Comparison of ENCODE assay signal across 22 cellular contexts in the genomic region with DNA sequence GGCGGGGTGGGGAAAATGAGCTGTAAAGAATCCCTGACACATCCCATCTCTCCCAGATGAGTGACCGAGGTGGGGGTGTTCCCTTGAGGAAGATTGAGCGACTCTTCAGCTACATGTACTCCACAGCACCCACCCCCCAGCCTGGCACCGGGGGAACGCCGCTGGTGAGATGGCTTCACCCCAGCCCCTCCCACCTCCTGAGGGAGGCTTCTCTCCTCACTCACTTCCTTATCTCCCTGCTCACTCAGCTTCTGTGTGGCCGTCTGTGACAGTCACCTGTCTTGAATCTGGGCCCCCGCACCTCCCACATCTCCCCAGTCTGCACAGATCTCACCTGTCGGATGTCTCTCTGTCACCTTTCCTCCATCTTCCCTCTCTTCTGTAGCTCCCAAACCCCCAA. TPM values are rescaled to one million over a fixed set of nuclear protein-coding genes. Genes with fewer than 3 reads are reported as not detected.
DNase-seq lines count a peak whose midpoint lies in the region; ATAC-seq, FAIRE-seq and TF ChIP-seq lines count a peak whose summit lies in the region.
"Had no signal": no experiment of that assay in that cellular context is flagged by ENCODE, and none has a peak within 500 bp of the region (broad histone marks: within the 10 kb centered on the region; RNA-seq: fewer than 3 reads in every experiment).

No MANE protein-coding gene starts in this region.

- ATAC-seq in activated CD8-positive, alpha-beta T cell treated with anti-CD3 and anti-CD28 coated beads for 36 hours, result no peak
- no peak for ATAC-seq in activated CD8-positive, alpha-beta T cell treated with anti-CD3 and anti-CD28 coated beads, Interleukin-2, amount 10 ng/mL, durations not matched to agents 7 days and 5 days
- ATAC-seq in HG02763 (IDR thresholded peaks at IDR 0.05; ENCODE audit: unreplicated experiment), result no peak
- ATAC-seq: CD8-positive, alpha-beta T cell; left lung had no signal

- FAIRE-seq in urothelium cell line (lab: Jason Lieb, UNC), result no peak
- FAIRE-seq: RCC 7860 had no signal

- H3K27ac Mint-ChIP-seq in activated CD8-positive, alpha-beta T cell treated with anti-CD3 and anti-CD28 coated beads for 36 hours, result peak overlapping the region; percentile 45
- H3K27ac Mint-ChIP-seq in activated CD8-positive, alpha-beta T cell treated with anti-CD3 and anti-CD28 coated beads, Interleukin-2, amount 10 ng/mL, durations not matched to agents 7 days and 5 days, result no peak overlapping the region
- H3K27ac Mint-ChIP-seq in activated T-helper 1 cell treated with anti-CD3 and anti-CD28 coated beads, Interleukin-12 subunit alpha, Interleukin-12 subunit beta, Interleukin-2, Interleukin-4 antibody, amounts not matched to agents 30 ng/mL and 10 ng/mL and 1 ng/mL, durations not matched to agents 14 hours and 24 hours and 36 hours, result peak overlapping the region; percentile 29
- H3K27ac Mint-ChIP-seq in nephron progenitor cell, result peak overlapping the region; percentile 34
- H3K27ac Mint-ChIP-seq: CD8-positive, alpha-beta T cell had no signal

- no peaks in the 10 kb centered on the region for H3K4me1 Mint-ChIP-seq in activated CD8-positive, alpha-beta T cell treated with anti-CD3 and anti-CD28 coated beads for 36 hours (ENCODE audit: low read depth)
- no peaks in the 10 kb centered on the region for H3K4me1 Mint-ChIP-seq in activated CD8-positive, alpha-beta T cell treated with anti-CD3 and anti-CD28 coated beads, Interleukin-2, amount 10 ng/mL, durations not matched to agents 7 days and 5 days (ENCODE audit: low read depth)
- no peaks in the 10 kb centered on the region for H3K4me1 Mint-ChIP-seq in activated T-helper 1 cell treated with anti-CD3 and anti-CD28 coated beads, Interleukin-12 subunit alpha, Interleukin-12 subunit beta, Interleukin-2, Interleukin-4 antibody, amounts not matched to agents 30 ng/mL and 10 ng/mL and 1 ng/mL, durations not matched to agents 14 hours and 24 hours and 36 hours (ENCODE audit: low read depth)
- H3K4me1 Mint-ChIP-seq in nephron progenitor cell, result peaks cover 76% of the 10 kb centered on the region

- H3K27me3 Mint-ChIP-seq in activated CD8-positive, alpha-beta T cell treated with anti-CD3 and anti-CD28 coated beads for 36 hours, result no peaks in the 10 kb centered on the region
- no peaks in the 10 kb centered on the region for H3K27me3 Mint-ChIP-seq in activated CD8-positive, alpha-beta T cell treated with anti-CD3 and anti-CD28 coated beads, Interleukin-2, amount 10 ng/mL, durations not matched to agents 7 days and 5 days (ENCODE audit: low read depth)
- H3K27me3 Mint-ChIP-seq in activated T-helper 1 cell treated with anti-CD3 and anti-CD28 coated beads, Interleukin-12 subunit alpha, Interleukin-12 subunit beta, Interleukin-2, Interleukin-4 antibody, amounts not matched to agents 30 ng/mL and 10 ng/mL and 1 ng/mL, durations not matched to agents 14 hours and 24 hours and 36 hours (ENCODE audit: insufficient read depth), result peaks cover 1% of the 10 kb centered on the region
- peaks cover 5% of the 10 kb centered on the region for H3K27me3 Mint-ChIP-seq in nephron progenitor cell (ENCODE audit: low read depth, poor library complexity)

- H3K9me3 Mint-ChIP-seq in activated CD8-positive, alpha-beta T cell treated with anti-CD3 and anti-CD28 coated beads for 36 hours, result no peaks in the 10 kb centered on the region
- no peaks in the 10 kb centered on the region for H3K9me3 Mint-ChIP-seq in activated CD8-positive, alpha-beta T cell treated with anti-CD3 and anti-CD28 coated beads, Interleukin-2, amount 10 ng/mL, durations not matched to agents 7 days and 5 days (ENCODE audit: insufficient read depth)
- no peaks in the 10 kb centered on the region for H3K9me3 Mint-ChIP-seq in activated T-helper 1 cell treated with anti-CD3 and anti-CD28 coated beads, Interleukin-12 subunit alpha, Interleukin-12 subunit beta, Interleukin-2, Interleukin-4 antibody, amounts not matched to agents 30 ng/mL and 10 ng/mL and 1 ng/mL, durations not matched to agents 14 hours and 24 hours and 36 hours
- H3K9me3 Mint-ChIP-seq in nephron progenitor cell, result no peaks in the 10 kb centered on the region
- H3K9me3 Mint-ChIP-seq: CD8-positive, alpha-beta T cell; neural crest cell had no signal

- CTCF ChIA-PET in activated CD8-positive, alpha-beta T cell treated with anti-CD3 and anti-CD28 coated beads for 36 hours (lab: Charles Lee), result interaction anchor here (1.0 to 4.8 kb wide), 5 partner anchors 14 to 110 kb away, joined by 3 to 23 read pairs (median 4); no protein-coding TSS in a partner anchor
- CTCF ChIA-PET in activated CD8-positive, alpha-beta T cell treated with anti-CD3 and anti-CD28 coated beads, Interleukin-2, amount 10 ng/mL, durations not matched to agents 7 days and 5 days (lab: Charles Lee), result interaction anchor here (0.9 to 2.9 kb wide), 4 partner anchors 14 to 92 kb away, joined by 3 to 26 read pairs (median 4); partner anchors contain the start of gene PDK2

- H3K4me3 Mint-ChIP-seq in activated CD8-positive, alpha-beta T cell treated with anti-CD3 and anti-CD28 coated beads for 36 hours, result no peak overlapping the region
- H3K4me3 Mint-ChIP-seq in activated CD8-positive, alpha-beta T cell treated with anti-CD3 and anti-CD28 coated beads, Interleukin-2, amount 10 ng/mL, durations not matched to agents 7 days and 5 days, result no peak overlapping the region
- H3K4me3 Mint-ChIP-seq in activated T-helper 1 cell treated with anti-CD3 and anti-CD28 coated beads, Interleukin-12 subunit alpha, Interleukin-12 subunit beta, Interleukin-2, Interleukin-4 antibody, amounts not matched to agents 30 ng/mL and 10 ng/mL and 1 ng/mL, durations not matched to agents 14 hours and 24 hours and 36 hours, result no peak overlapping the region
- no peak overlapping the region for H3K4me3 Mint-ChIP-seq in nephron progenitor cell
- H3K4me3 Mint-ChIP-seq: CD8-positive, alpha-beta T cell; neural crest cell had no signal

- POLR2A ChIA-PET in activated CD8-positive, alpha-beta T cell treated with anti-CD3 and anti-CD28 coated beads for 36 hours (lab: Charles Lee), result no interaction called here
- POLR2A ChIA-PET in activated CD8-positive, alpha-beta T cell treated with anti-CD3 and anti-CD28 coated beads, Interleukin-2, amount 10 ng/mL, durations not matched to agents 7 days and 5 days (lab: Charles Lee), result no interaction called here

- intact Hi-C loops in activated CD8-positive, alpha-beta T cell treated with anti-CD3 and anti-CD28 coated beads for 36 hours (cut with micrococcal nuclease), result no loop called here
- intact Hi-C loops in activated T-helper 1 cell treated with anti-CD3 and anti-CD28 coated beads, Interleukin-12 subunit alpha, Interleukin-12 subunit beta, Interleukin-2, Interleukin-4 antibody, amounts not matched to agents 30 ng/mL and 10 ng/mL and 1 ng/mL, durations not matched to agents 14 hours and 24 hours and 36 hours (cut with micrococcal nuclease), result no loop called here

- no peak for DNase-seq in activated CD8-positive, alpha-beta T cell treated with anti-CD3 and anti-CD28 coated beads for 36 hours
- no peak for DNase-seq in activated CD8-positive, alpha-beta T cell treated with anti-CD3 and anti-CD28 coated beads, Interleukin-2, amount 10 ng/mL, durations not matched to agents 7 days and 5 days
- no peak for DNase-seq in activated T-helper 1 cell treated with anti-CD3 and anti-CD28 coated beads, Interleukin-12 subunit alpha, Interleukin-12 subunit beta, Interleukin-2, Interleukin-4 antibody, amounts not matched to agents 30 ng/mL and 10 ng/mL and 1 ng/mL, durations not matched to agents 14 hours and 24 hours and 36 hours (ENCODE audit: low spot score)
- DNase-seq in nephron progenitor cell, result no peak
- DNase-seq in urothelium cell line (ENCODE audit: low spot score), result no peak
- DNase-seq: CD8-positive, alpha-beta T cell; DMS153; effector memory CD4-positive, alpha-beta T cell; esophagus squamous epithelium; GDM1; left lung; NCI-H1105 treated with DMSO at 0.1 percent for 48 hours; NCI-H2081 treated with DMSO at 0.1 percent for 48 hours; NCI-H510A; NK-92 treated with Interleukin-12 subunit alpha and Interleukin-12 subunit beta, amount 100 ng/mL, for 24 hours; SK-N-SH; WERI-Rb-1 had no signal

- no peaks in the 10 kb centered on the region for H3K36me3 Mint-ChIP-seq in activated CD8-positive, alpha-beta T cell treated with anti-CD3 and anti-CD28 coated beads for 36 hours (ENCODE audit: low read depth)
- no peaks in the 10 kb centered on the region for H3K36me3 Mint-ChIP-seq in activated CD8-positive, alpha-beta T cell treated with anti-CD3 and anti-CD28 coated beads, Interleukin-2, amount 10 ng/mL, durations not matched to agents 7 days and 5 days (ENCODE audit: low read depth)
- peaks cover 4% of the 10 kb centered on the region for H3K36me3 Mint-ChIP-seq in activated T-helper 1 cell treated with anti-CD3 and anti-CD28 coated beads, Interleukin-12 subunit alpha, Interleukin-12 subunit beta, Interleukin-2, Interleukin-4 antibody, amounts not matched to agents 30 ng/mL and 10 ng/mL and 1 ng/mL, durations not matched to agents 14 hours and 24 hours and 36 hours (ENCODE audit: low read depth)
- peaks cover 11% of the 10 kb centered on the region for H3K36me3 Mint-ChIP-seq in nephron progenitor cell (ENCODE audit: low read depth)

- no peak for TF ChIP-seq CTCF in activated CD8-positive, alpha-beta T cell treated with anti-CD3 and anti-CD28 coated beads for 36 hours (IDR thresholded peaks at IDR 0.05)
- TF ChIP-seq CTCF in nephron progenitor cell (IDR thresholded peaks at IDR 0.05), result no peak

RNA-seq across cellular contexts. Expression of gene PDK2, which starts 13.4 kb away (rescaled TPM):
- total RNA-seq in activated CD8-positive, alpha-beta T cell treated with anti-CD3 and anti-CD28 coated beads for 36 hours, result 1 to 10 TPM; 6.0 to 7.7 TPM
- 10 to 100 TPM; 18.1 to 21.2 TPM for total RNA-seq in activated CD8-positive, alpha-beta T cell treated with anti-CD3 and anti-CD28 coated beads, Interleukin-2, amount 10 ng/mL, durations not matched to agents 7 days and 5 days
- 13.7 and 16.9 TPM in 2 replicates for total RNA-seq in activated T-helper 1 cell treated with anti-CD3 and anti-CD28 coated beads, Interleukin-12 subunit alpha, Interleukin-12 subunit beta, Interleukin-2, Interleukin-4 antibody, amounts not matched to agents 30 ng/mL and 10 ng/mL and 1 ng/mL, durations not matched to agents 14 hours and 24 hours and 36 hours

RNA-seq across cellular contexts. Expression of gene SAMD14, which starts 21.4 kb away (rescaled TPM):
- 1 to 10 TPM in 1 of 2 experiments, under 1 TPM in 1; 0.47 to 1.3 TPM for total RNA-seq in activated CD8-positive, alpha-beta T cell treated with anti-CD3 and anti-CD28 coated beads for 36 hours
- under 1 TPM; 0.50 to 0.55 TPM for total RNA-seq in activated CD8-positive, alpha-beta T cell treated with anti-CD3 and anti-CD28 coated beads, Interleukin-2, amount 10 ng/mL, durations not matched to agents 7 days and 5 days
- 1.6 and 3.6 TPM in 2 replicates for total RNA-seq in activated T-helper 1 cell treated with anti-CD3 and anti-CD28 coated beads, Interleukin-12 subunit alpha, Interleukin-12 subunit beta, Interleukin-2, Interleukin-4 antibody, amounts not matched to agents 30 ng/mL and 10 ng/mL and 1 ng/mL, durations not matched to agents 14 hours and 24 hours and 36 hours

RNA-seq across cellular contexts. Expression of gene PPP1R9B, which starts 41.9 kb away (rescaled TPM):
- 10 to 100 TPM; 52.4 to 56.4 TPM for total RNA-seq in activated CD8-positive, alpha-beta T cell treated with anti-CD3 and anti-CD28 coated beads for 36 hours
- total RNA-seq in activated CD8-positive, alpha-beta T cell treated with anti-CD3 and anti-CD28 coated beads, Interleukin-2, amount 10 ng/mL, durations not matched to agents 7 days and 5 days, result 100 to 1,000 TPM; 113 to 115 TPM
- total RNA-seq in activated T-helper 1 cell treated with anti-CD3 and anti-CD28 coated beads, Interleukin-12 subunit alpha, Interleukin-12 subunit beta, Interleukin-2, Interleukin-4 antibody, amounts not matched to agents 30 ng/mL and 10 ng/mL and 1 ng/mL, durations not matched to agents 14 hours and 24 hours and 36 hours, result 97.1 and 101 TPM in 2 replicates

RNA-seq across cellular contexts. Expression of gene ITGA3, which starts 52.6 kb away (rescaled TPM):
- 1 to 10 TPM; 4.2 to 7.2 TPM for total RNA-seq in activated CD8-positive, alpha-beta T cell treated with anti-CD3 and anti-CD28 coated beads for 36 hours
- total RNA-seq in activated CD8-positive, alpha-beta T cell treated with anti-CD3 and anti-CD28 coated beads, Interleukin-2, amount 10 ng/mL, durations not matched to agents 7 days and 5 days, result 1 to 10 TPM; 7.9 to 8.7 TPM
- total RNA-seq in activated T-helper 1 cell treated with anti-CD3 and anti-CD28 coated beads, Interleukin-12 subunit alpha, Interleukin-12 subunit beta, Interleukin-2, Interleukin-4 antibody, amounts not matched to agents 30 ng/mL and 10 ng/mL and 1 ng/mL, durations not matched to agents 14 hours and 24 hours and 36 hours, result 18.0 and 20.6 TPM in 2 replicates

RNA-seq across cellular contexts. Expression of gene SGCA, which starts 57.2 kb away (rescaled TPM):
- total RNA-seq in activated CD8-positive, alpha-beta T cell treated with anti-CD3 and anti-CD28 coated beads for 36 hours, result under 1 TPM in 1 of 2 experiments, not detected in 1; 0.34 TPM
- not detected for total RNA-seq in activated CD8-positive, alpha-beta T cell treated with anti-CD3 and anti-CD28 coated beads, Interleukin-2, amount 10 ng/mL, durations not matched to agents 7 days and 5 days
- 0.32 and 0.49 TPM in 2 replicates for total RNA-seq in activated T-helper 1 cell treated with anti-CD3 and anti-CD28 coated beads, Interleukin-12 subunit alpha, Interleukin-12 subunit beta, Interleukin-2, Interleukin-4 antibody, amounts not matched to agents 30 ng/mL and 10 ng/mL and 1 ng/mL, durations not matched to agents 14 hours and 24 hours and 36 hours
- total RNA-seq: mononuclear cell; neural crest cell; T-helper 2 cell treated with Interferon-gamma antibody and Interleukin-4, amounts not matched to agents 100 ng/mL and 5 ng/mL, for 36 hours had no signal
